Comparison of ENCODE assay signal across 11 cellular contexts in genomic region chr22:30648825-30649224, GRCh38. TPM values are rescaled to one million over a fixed set of nuclear protein-coding genes. Genes with fewer than 3 reads are reported as not detected.
A peak's percentile ranks its signal among the peaks of the same experiment; 100 is the strongest.
DNase-seq lines count a peak whose midpoint lies in the region; ATAC-seq, FAIRE-seq and TF ChIP-seq lines count a peak whose summit lies in the region.
"Had no signal": no experiment of that assay in that cellular context is flagged by ENCODE, and none has a peak within 500 bp of the region (broad histone marks: within the 10 kb centered on the region; RNA-seq: fewer than 3 reads in every experiment).

No MANE protein-coding gene starts in this region.

- no peak overlapping the region for H3K4me3 Mint-ChIP-seq in activated CD8-positive, alpha-beta T cell treated with anti-CD3 and anti-CD28 coated beads, Interleukin-2, amount 10 ng/mL, durations not matched to agents 7 days and 5 days
- H3K4me3 Mint-ChIP-seq in endodermal cell, result no peak overlapping the region
- H3K4me3 Mint-ChIP-seq: nephron had no signal

- WGBS in esophagus muscularis mucosa, result 100% methylated on average over 3 of the region's 3 CpGs
- 89% methylated on average over 3 of the region's 3 CpGs; no CpG with 5 or more reads in 1 of the 2 experiments for WGBS in endodermal cell (ENCODE audit: insufficient coverage in 1 of 2, insufficient read length in 1 of 2), 2 experiments

- peak; percentile 32 for FAIRE-seq in keratinocyte (lab: Jason Lieb, UNC)

- peaks cover 0 to 2% of the 10 kb centered on the region in 2 experiments for H3K36me3 ChIP-seq in keratinocyte (ENCODE audit: control insufficient read depth in 2 of 2, extremely low read depth in 1 of 2, insufficient read depth in 2 of 2, low read length in 2 of 2)
- H3K36me3 ChIP-seq in esophagus muscularis mucosa, result peaks cover 4 to 16% (median 12%) of the 10 kb centered on the region in 4 donors
- H3K36me3 ChIP-seq in endodermal cell (ENCODE audit: control insufficient read depth, insufficient read depth, low read length), result no peaks in the 10 kb centered on the region
- H3K36me3 ChIP-seq: transverse colon had no signal

- no peaks in the 10 kb centered on the region for H3K79me2 ChIP-seq in keratinocyte (ENCODE audit: control insufficient read depth, insufficient read depth, low read length)

- no peak overlapping the region for H3K4me2 ChIP-seq in keratinocyte (ENCODE audit: control insufficient read depth, extremely low read depth, insufficient read depth, low read depth, low read length)

- CTCF ChIA-PET in activated CD8-positive, alpha-beta T cell treated with anti-CD3 and anti-CD28 coated beads, Interleukin-2, amount 10 ng/mL, durations not matched to agents 7 days and 5 days (lab: Charles Lee), result interaction anchor here (0.7 to 4.9 kb wide), 6 partner anchors 10 to 436 kb away, joined by 3 to 57 read pairs (median 5); partner anchors contain the start of genes DUSP18 and SLC35E4

- no peak overlapping the region for H2AFZ ChIP-seq in keratinocyte (ENCODE audit: control insufficient read depth, low read length)

- H3K27me3 Mint-ChIP-seq in activated CD8-positive, alpha-beta T cell treated with anti-CD3 and anti-CD28 coated beads, Interleukin-2, amount 10 ng/mL, durations not matched to agents 7 days and 5 days (ENCODE audit: low read depth), result no peaks in the 10 kb centered on the region
- no peaks in the 10 kb centered on the region for H3K27me3 Mint-ChIP-seq in endodermal cell (ENCODE audit: insufficient read depth)

- no peaks in the 10 kb centered on the region for H3K9me1 ChIP-seq in keratinocyte (ENCODE audit: control insufficient read depth, extremely low read depth, insufficient read depth, low read length)

- H3K27ac ChIP-seq in keratinocyte (ENCODE audit: control insufficient read depth, insufficient read depth, low read length), result peak overlapping the region; percentile 23
- H3K27ac ChIP-seq in esophagus muscularis mucosa (replicated peaks in 1 of 4), result no peak overlapping the region
- no peak overlapping the region for H3K27ac ChIP-seq in endodermal cell (ENCODE audit: low read depth, low read length)
- H3K27ac ChIP-seq: SK-N-MC had no signal

- POLR2A ChIA-PET in activated CD8-positive, alpha-beta T cell treated with anti-CD3 and anti-CD28 coated beads, Interleukin-2, amount 10 ng/mL, durations not matched to agents 7 days and 5 days (lab: Charles Lee), result interaction anchor here (2.6 kb wide), 1 partner anchor 13 kb away, joined by 8 read pairs; the partner anchor contains the start of gene SLC35E4

- no peak for TF ChIP-seq EP300 in esophagus muscularis mucosa (IDR thresholded peaks at IDR 0.05)

- no peak for DNase-seq in activated CD8-positive, alpha-beta T cell treated with anti-CD3 and anti-CD28 coated beads, Interleukin-2, amount 10 ng/mL, durations not matched to agents 7 days and 5 days
- DNase-seq in keratinocyte (ENCODE audit: low read depth, low spot score), result no peak
- no peak for DNase-seq in esophagus muscularis mucosa (ENCODE audit: extremely low spot score)
- no peak for DNase-seq in endodermal cell
- DNase-seq: glutamatergic neuron, NCI-H187 had no signal

- no peaks in the 10 kb centered on the region for H3K9me3 ChIP-seq in keratinocyte (ENCODE audit: control insufficient read depth, low read depth, low read length)
- no peaks in the 10 kb centered on the region for H3K9me3 ChIP-seq in esophagus muscularis mucosa
- no peaks in the 10 kb centered on the region for H3K9me3 ChIP-seq in endodermal cell (ENCODE audit: control insufficient read depth, low read length)
- H3K9me3 ChIP-seq: transverse colon had no signal

- H3K4me3 ChIP-seq in keratinocyte (ENCODE audit: control insufficient read depth in 2 of 3, extremely low read depth in 1 of 3, insufficient read depth in 2 of 3, low read depth in 1 of 3, low read length in 3 of 3) (no peak overlapping the region), esophagus muscularis mucosa (no peak overlapping the region), endodermal cell (ENCODE audit: low read length) (no peak overlapping the region)
- H3K4me3 ChIP-seq: SK-N-MC, transverse colon had no signal

- peaks cover 25% of the 10 kb centered on the region for H3K4me1 Mint-ChIP-seq in activated CD8-positive, alpha-beta T cell treated with anti-CD3 and anti-CD28 coated beads, Interleukin-2, amount 10 ng/mL, durations not matched to agents 7 days and 5 days (ENCODE audit: low read depth)
- H3K4me1 Mint-ChIP-seq in endodermal cell, result peaks cover 20% of the 10 kb centered on the region
- H3K4me1 Mint-ChIP-seq: nephron had no signal

- dilution Hi-C loops in keratinocyte (cut with MboI; ENCODE audit: extremely low pct_ligation_motif_present, low sequenced_read_pairs), result no loop called here

- H3K9ac ChIP-seq in keratinocyte (ENCODE audit: control insufficient read depth, extremely low read depth, insufficient read depth, low read length), result no peak overlapping the region
- H3K9ac ChIP-seq in endodermal cell (ENCODE audit: extremely low read depth, low read length, poor library complexity, severe bottlenecking), result no peak overlapping the region

- no peak for TF ChIP-seq CTCF in keratinocyte (optimal IDR thresholded peaks at IDR 0.05 in 1 of 3, IDR thresholded peaks at IDR 0.05 in 1 of 3, conservative IDR thresholded peaks at IDR 0.05 in 1 of 3; ENCODE audit: extremely low read depth in 1 of 3, insufficient read depth in 2 of 3, low read length in 3 of 3)
- no peak for TF ChIP-seq CTCF in esophagus muscularis mucosa (IDR thresholded peaks at IDR 0.05)
- no peak for TF ChIP-seq CTCF in endodermal cell (conservative IDR thresholded peaks at IDR 0.05)

- intact Hi-C loops in esophagus muscularis mucosa (cut with DNase I), result no loop called here

- peak overlapping the region; percentile 76 for H3K27ac Mint-ChIP-seq in activated CD8-positive, alpha-beta T cell treated with anti-CD3 and anti-CD28 coated beads, Interleukin-2, amount 10 ng/mL, durations not matched to agents 7 days and 5 days
- no peak overlapping the region for H3K27ac Mint-ChIP-seq in endodermal cell
- H3K27ac Mint-ChIP-seq: nephron had no signal

- H3K27me3 ChIP-seq in keratinocyte (ENCODE audit: control insufficient read depth, extremely low read depth, insufficient read depth, low read length) (no peaks in the 10 kb centered on the region), esophagus muscularis mucosa (no peaks in the 10 kb centered on the region), endodermal cell (ENCODE audit: control insufficient read depth, insufficient read depth, low read length, poor library complexity, severe bottlenecking) (no peaks in the 10 kb centered on the region)
- H3K27me3 ChIP-seq: transverse colon had no signal

- H3K4me1 ChIP-seq in keratinocyte (ENCODE audit: control insufficient read depth, extremely low read depth, insufficient read depth, low read length), result peaks cover 9% of the 10 kb centered on the region
- peaks cover 9 to 30% (median 21%) of the 10 kb centered on the region in 4 donors for H3K4me1 ChIP-seq in esophagus muscularis mucosa
- peaks cover 5% of the 10 kb centered on the region for H3K4me1 ChIP-seq in endodermal cell (ENCODE audit: control insufficient read depth, insufficient read depth, low read length)

- no peaks in the 10 kb centered on the region for H3K36me3 Mint-ChIP-seq in activated CD8-positive, alpha-beta T cell treated with anti-CD3 and anti-CD28 coated beads, Interleukin-2, amount 10 ng/mL, durations not matched to agents 7 days and 5 days (ENCODE audit: low read depth)
- no peaks in the 10 kb centered on the region for H3K36me3 Mint-ChIP-seq in endodermal cell (ENCODE audit: low read depth)

- H3K9me3 Mint-ChIP-seq in activated CD8-positive, alpha-beta T cell treated with anti-CD3 and anti-CD28 coated beads, Interleukin-2, amount 10 ng/mL, durations not matched to agents 7 days and 5 days (ENCODE audit: insufficient read depth), result no peaks in the 10 kb centered on the region
- H3K9me3 Mint-ChIP-seq in endodermal cell, result no peaks in the 10 kb centered on the region
- H3K9me3 Mint-ChIP-seq: nephron had no signal

- no peaks in the 10 kb centered on the region for H4K20me1 ChIP-seq in keratinocyte (ENCODE audit: control insufficient read depth, extremely low read depth, insufficient read depth, low read length)

- ATAC-seq in HG03439 (IDR thresholded peaks at IDR 0.05; ENCODE audit: unreplicated experiment) (peak; percentile 20), GM18909 (IDR thresholded peaks at IDR 0.05; ENCODE audit: poor library complexity, unreplicated experiment) (no peak)
- no peak for ATAC-seq in activated CD8-positive, alpha-beta T cell treated with anti-CD3 and anti-CD28 coated beads, Interleukin-2, amount 10 ng/mL, durations not matched to agents 7 days and 5 days

- TF ChIP-seq POLR2A in esophagus muscularis mucosa (IDR thresholded peaks at IDR 0.05; ENCODE audit: low read depth), result no peak

RNA-seq across cellular contexts. Expression of gene SLC35E4, which starts 13.2 kb away (rescaled TPM):
- total RNA-seq in activated CD8-positive, alpha-beta T cell treated with anti-CD3 and anti-CD28 coated beads, Interleukin-2, amount 10 ng/mL, durations not matched to agents 7 days and 5 days, result 1 to 10 TPM; 1.8 to 1.9 TPM
- 2.3 to 3.5 TPM (median 2.5 TPM) in 3 replicates for polyA plus RNA-seq in keratinocyte
- 1.1 TPM for polyA plus RNA-seq in keratinocyte (2011; ENCODE audit: low read depth)
- 1.4 and 2.5 TPM in 2 replicates for polyA plus RNA-seq in keratinocyte (2011; cell fraction: cytosol; rRNA removed)
- polyA plus RNA-seq in keratinocyte (2011; cell fraction: nucleus; rRNA removed), result 4.0 and 5.1 TPM in 2 replicates
- polyA plus RNA-seq in keratinocyte (2012; ENCODE audit: low replicate concordance), result 3.5 and 3.6 TPM in 2 replicates
- polyA minus RNA-seq in keratinocyte, result 2.2 to 3.4 TPM (median 2.4 TPM) in 3 replicates
- 9.0 TPM for polyA minus RNA-seq in keratinocyte (2011; cell fraction: cytosol; rRNA and poly(A)+ RNA removed)
- 5.4 and 5.8 TPM in 2 replicates for polyA minus RNA-seq in keratinocyte (2011; cell fraction: nucleus; rRNA and poly(A)+ RNA removed)
- total RNA-seq in esophagus muscularis mucosa (10 to 100 TPM in 2 of 4 donors, 1 to 10 TPM in 2; 4.2 to 14.1 (median 9.7) TPM), endodermal cell (1 to 10 TPM; 2.3 to 3.9 TPM)
- 2.4 TPM for polyA plus RNA-seq in endodermal cell (2013, experiment 1 of 2)
- 2.1 TPM for polyA plus RNA-seq in endodermal cell (2013, experiment 2 of 2)

RNA-seq across cellular contexts. Expression of gene DUSP18, which starts 18.9 kb away (rescaled TPM):
- 1 to 10 TPM; 7.0 to 7.6 TPM for total RNA-seq in activated CD8-positive, alpha-beta T cell treated with anti-CD3 and anti-CD28 coated beads, Interleukin-2, amount 10 ng/mL, durations not matched to agents 7 days and 5 days
- 12.6 to 21.1 TPM (median 17.9 TPM) in 3 replicates for polyA plus RNA-seq in keratinocyte
- 2.4 TPM for polyA plus RNA-seq in keratinocyte (2011; ENCODE audit: low read depth)
- polyA plus RNA-seq in keratinocyte (2011; cell fraction: cytosol; rRNA removed), result 14.7 and 17.9 TPM in 2 replicates
- 29.4 and 37.4 TPM in 2 replicates for polyA plus RNA-seq in keratinocyte (2011; cell fraction: nucleus; rRNA removed)
- 8.4 and 10.6 TPM in 2 replicates for polyA plus RNA-seq in keratinocyte (2012; ENCODE audit: low replicate concordance)
- 27.2 to 58.7 TPM (median 36.4 TPM) in 3 replicates for polyA minus RNA-seq in keratinocyte
- polyA minus RNA-seq in keratinocyte (2011; cell fraction: cytosol; rRNA and poly(A)+ RNA removed), result 27.8 TPM
- 13.9 and 21.8 TPM in 2 replicates for polyA minus RNA-seq in keratinocyte (2011; cell fraction: nucleus; rRNA and poly(A)+ RNA removed)
- total RNA-seq in esophagus muscularis mucosa, result 10 to 100 TPM in 2 of 4 donors, 1 to 10 TPM in 2; 6.5 to 11.5 (median 9.8) TPM
- total RNA-seq in endodermal cell, result 1 to 10 TPM; 7.3 to 7.6 TPM
- polyA plus RNA-seq in endodermal cell (2013, experiment 1 of 2), result 7.5 TPM
- 7.4 TPM for polyA plus RNA-seq in endodermal cell (2013, experiment 2 of 2)

RNA-seq across cellular contexts. Expression of gene TCN2, which starts 41.9 kb away (rescaled TPM):
- total RNA-seq in activated CD8-positive, alpha-beta T cell treated with anti-CD3 and anti-CD28 coated beads, Interleukin-2, amount 10 ng/mL, durations not matched to agents 7 days and 5 days, result under 1 TPM; 0.24 to 0.34 TPM
- 0.88 to 1.2 TPM (median 1.2 TPM) in 3 replicates for polyA plus RNA-seq in keratinocyte
- polyA plus RNA-seq in keratinocyte (2011; ENCODE audit: low read depth), result 0.10 TPM
- polyA plus RNA-seq in keratinocyte (2011; cell fraction: cytosol; rRNA removed), result 0.72 and 1.1 TPM in 2 replicates
- polyA plus RNA-seq in keratinocyte (2011; cell fraction: nucleus; rRNA removed), result 1.6 and 2.1 TPM in 2 replicates
- 1.3 and 1.7 TPM in 2 replicates for polyA plus RNA-seq in keratinocyte (2012; ENCODE audit: low replicate concordance)
- 0.32 to 3.5 TPM (median 3.4 TPM) in 3 replicates for polyA minus RNA-seq in keratinocyte
- polyA minus RNA-seq in keratinocyte (2011; cell fraction: cytosol; rRNA and poly(A)+ RNA removed), result not detected
- 0.54 and 1.7 TPM in 2 replicates for polyA minus RNA-seq in keratinocyte (2011; cell fraction: nucleus; rRNA and poly(A)+ RNA removed)
- total RNA-seq in esophagus muscularis mucosa, result 10 to 100 TPM; 28.7 to 44.2 (median 40.2) TPM
- 10 to 100 TPM; 71.8 to 73.6 TPM for total RNA-seq in endodermal cell
- 42.4 TPM for polyA plus RNA-seq in endodermal cell (2013, experiment 1 of 2)
- polyA plus RNA-seq in endodermal cell (2013, experiment 2 of 2), result 38.7 TPM

RNA-seq across cellular contexts. Expression of gene OSBP2, which starts 45.8 kb away (rescaled TPM):
- under 1 TPM; 0.42 to 0.55 TPM for total RNA-seq in activated CD8-positive, alpha-beta T cell treated with anti-CD3 and anti-CD28 coated beads, Interleukin-2, amount 10 ng/mL, durations not matched to agents 7 days and 5 days
- polyA plus RNA-seq in keratinocyte, result 2.0 to 4.2 TPM (median 3.0 TPM) in 3 replicates
- polyA plus RNA-seq in keratinocyte (2011; ENCODE audit: low read depth), result 10.7 TPM
- 3.9 and 5.0 TPM in 2 replicates for polyA plus RNA-seq in keratinocyte (2011; cell fraction: cytosol; rRNA removed)
- polyA plus RNA-seq in keratinocyte (2011; cell fraction: nucleus; rRNA removed), result 3.2 and 3.3 TPM in 2 replicates
- 3.6 and 4.4 TPM in 2 replicates for polyA plus RNA-seq in keratinocyte (2012; ENCODE audit: low replicate concordance)
- 2.9 to 8.2 TPM (median 5.6 TPM) in 3 replicates for polyA minus RNA-seq in keratinocyte
- 6.7 TPM for polyA minus RNA-seq in keratinocyte (2011; cell fraction: cytosol; rRNA and poly(A)+ RNA removed)
- 3.1 and 4.4 TPM in 2 replicates for polyA minus RNA-seq in keratinocyte (2011; cell fraction: nucleus; rRNA and poly(A)+ RNA removed)
- total RNA-seq in esophagus muscularis mucosa, result 1 to 10 TPM in 3 of 4 donors, under 1 TPM in 1; 0.42 to 4.6 (median 2.9) TPM
- total RNA-seq in endodermal cell, result 10 to 100 TPM in 1 of 2 donors, 1 to 10 TPM in 1; 6.8 to 11.1 TPM
- polyA plus RNA-seq in endodermal cell (2013, experiment 1 of 2), result 4.7 TPM
- polyA plus RNA-seq in endodermal cell (2013, experiment 2 of 2), result 4.3 TPM

RNA-seq across cellular contexts. Expression of gene PES1, which starts 57.1 kb away (rescaled TPM):
- 10 to 100 TPM; 65.8 to 68.8 TPM for total RNA-seq in activated CD8-positive, alpha-beta T cell treated with anti-CD3 and anti-CD28 coated beads, Interleukin-2, amount 10 ng/mL, durations not matched to agents 7 days and 5 days
- polyA plus RNA-seq in keratinocyte, result 94.9 to 116 TPM (median 95.7 TPM) in 3 replicates
- 38.7 TPM for polyA plus RNA-seq in keratinocyte (2011; ENCODE audit: low read depth)
- polyA plus RNA-seq in keratinocyte (2011; cell fraction: cytosol; rRNA removed), result 110 and 111 TPM in 2 replicates
- 107 and 113 TPM in 2 replicates for polyA plus RNA-seq in keratinocyte (2011; cell fraction: nucleus; rRNA removed)
- polyA plus RNA-seq in keratinocyte (2012; ENCODE audit: low replicate concordance), result 43.3 and 83.7 TPM in 2 replicates
- polyA minus RNA-seq in keratinocyte, result 135 to 182 TPM (median 169 TPM) in 3 replicates
- polyA minus RNA-seq in keratinocyte (2011; cell fraction: cytosol; rRNA and poly(A)+ RNA removed), result 92.5 TPM
- polyA minus RNA-seq in keratinocyte (2011; cell fraction: nucleus; rRNA and poly(A)+ RNA removed), result 40.4 and 77.7 TPM in 2 replicates
- total RNA-seq in esophagus muscularis mucosa (10 to 100 TPM; 28.2 to 55.7 (median 42.9) TPM), endodermal cell (10 to 100 TPM; 78.7 to 90.2 TPM)
- 55.6 TPM for polyA plus RNA-seq in endodermal cell (2013, experiment 1 of 2)
- polyA plus RNA-seq in endodermal cell (2013, experiment 2 of 2), result 52.0 TPM

Comparison
In these comparisons a context has a peak if more than half of its experiments do, and no peak if none do; other contexts are left out.
1. RNA of gene TCN2, which starts 41.9 kb away (total RNA-seq): 71.8 to 73.6 TPM in endodermal cell and 28.7 to 44.2 TPM in esophagus muscularis mucosa; 0.24 to 0.34 TPM in activated CD8-positive, alpha-beta T cell treated with anti-CD3 and anti-CD28 coated beads, Interleukin-2, amount 10 ng/mL, durations not matched to agents 7 days and 5 days; every median in the first group is over 10 times any median in the second.